8 cellular contexts compared by ENCODE assay signal in genomic region chr15:82805994-82806406, GRCh38. TPM values are rescaled to one million over a fixed set of nuclear protein-coding genes. Genes with fewer than 3 reads are reported as not detected.
DNase-seq lines count a peak whose midpoint lies in the region; ATAC-seq and TF ChIP-seq lines count a peak whose summit lies in the region.

A gene with protein sequence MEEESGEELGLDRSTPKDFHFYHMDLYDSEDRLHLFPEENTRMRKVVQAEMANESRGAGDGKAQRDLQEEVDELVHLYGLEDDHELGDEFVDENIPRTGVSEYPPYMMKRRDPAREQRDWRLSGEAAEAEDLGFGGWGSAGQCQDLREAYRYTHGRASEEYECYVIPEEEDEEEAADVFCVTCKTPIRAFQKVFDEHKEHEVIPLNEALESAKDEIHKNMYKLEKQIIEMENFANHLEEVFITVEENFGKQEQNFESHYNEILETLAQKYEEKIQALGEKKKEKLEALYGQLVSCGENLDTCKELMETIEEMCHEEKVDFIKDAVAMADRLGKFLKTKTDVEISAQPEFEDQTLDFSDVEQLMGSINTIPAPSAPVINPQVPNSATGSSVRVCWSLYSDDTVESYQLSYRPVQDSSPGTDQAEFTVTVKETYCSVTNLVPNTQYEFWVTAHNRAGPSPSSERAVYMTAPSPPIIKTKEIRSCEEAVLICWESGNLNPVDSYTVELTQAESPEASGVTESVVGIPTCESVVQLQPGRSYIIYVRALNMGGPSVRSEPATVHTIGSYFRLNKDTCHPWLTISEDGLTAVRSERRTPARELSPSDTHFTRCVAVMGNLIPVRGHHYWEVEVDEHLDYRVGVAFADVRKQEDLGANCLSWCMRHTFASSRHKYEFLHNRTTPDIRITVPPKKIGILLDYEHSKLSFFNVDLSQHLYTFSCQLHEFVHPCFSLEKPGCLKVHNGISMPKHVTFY (minus strand): TSS chr15:82806069. CDS start chr15:82787390, 18,679 bp downstream.

- intact Hi-C loops in cardiac septum (cut with DNase I): loop anchor here (5.0 kb wide), 1 partner anchor 261 kb away; the partner anchor contains the start of gene BTBD1

- ATAC-seq in GM21528 (IDR thresholded peaks at IDR 0.05; ENCODE audit: low FRiP score, unreplicated experiment) (peak; percentile 54), HG03565 (IDR thresholded peaks at IDR 0.05; ENCODE audit: unreplicated experiment) (peak; percentile 44)
- no peak for ATAC-seq in natural killer cell treated with Interleukin-12 subunit alpha and Interleukin-12 subunit beta and Interleukin-15 and Interleukin-18, amount 100 ng/mL, for 72 hours

- no peak within 1 kb of the TSS for H3K27ac Mint-ChIP-seq in natural killer cell treated with Interleukin-12 subunit alpha and Interleukin-12 subunit beta and Interleukin-15 and Interleukin-18, amount 100 ng/mL, for 72 hours

- 0 out of 2 replicates have a peak, but pooled peaks have one; percentile 10 for TF ChIP-seq CTCF in GM12874 (IDR thresholded peaks at IDR 0.05; ENCODE audit: insufficient read depth, low read depth, low read length)

- H3K9me3 Mint-ChIP-seq in natural killer cell treated with Interleukin-12 subunit alpha and Interleukin-12 subunit beta and Interleukin-15 and Interleukin-18, amount 100 ng/mL, for 72 hours: no peaks in the 10 kb centered on the region

- peaks cover 7 to 10% of the 10 kb centered on the region in 2 donors for H3K27me3 Mint-ChIP-seq in natural killer cell treated with Interleukin-12 subunit alpha and Interleukin-12 subunit beta and Interleukin-15 and Interleukin-18, amount 100 ng/mL, for 72 hours

- no peaks in the 10 kb centered on the region for H3K36me3 Mint-ChIP-seq in natural killer cell treated with Interleukin-12 subunit alpha and Interleukin-12 subunit beta and Interleukin-15 and Interleukin-18, amount 100 ng/mL, for 72 hours

- H3K4me1 Mint-ChIP-seq in natural killer cell treated with Interleukin-12 subunit alpha and Interleukin-12 subunit beta and Interleukin-15 and Interleukin-18, amount 100 ng/mL, for 72 hours (ENCODE audit: low read depth in 2 of 2): peaks cover 15 to 19% of the 10 kb centered on the region in 2 donors

- peak; percentile 77 for DNase-seq in cardiac septum (ENCODE audit: low spot score)
- DNase-seq in natural killer cell treated with Interleukin-12 subunit alpha and Interleukin-12 subunit beta and Interleukin-15 and Interleukin-18, amount 100 ng/mL, for 72 hours (ENCODE audit: low spot score): no peak
- DNase-seq in HT-29 (ENCODE audit: low spot score): no peak
- DNase-seq in NCI-H1694 (lab: John Stamatoyannopoulos, UW): no peak
- DNase-seq in central memory CD4-positive, alpha-beta T cell: no peak

- no peak within 1 kb of the TSS for H3K4me3 Mint-ChIP-seq in natural killer cell treated with Interleukin-12 subunit alpha and Interleukin-12 subunit beta and Interleukin-15 and Interleukin-18, amount 100 ng/mL, for 72 hours

RNA-seq across cellular contexts. Expression of the gene that starts here (rescaled TPM):
- total RNA-seq in cardiac septum: 48.7 TPM
- total RNA-seq in natural killer cell treated with Interleukin-12 subunit alpha and Interleukin-12 subunit beta and Interleukin-15 and Interleukin-18, amount 100 ng/mL, for 72 hours: not detected
- total RNA-seq in HT-29 (2014; rRNA removed; shearing (Covaris generic)): not detected in 2 replicates

Comparison
In these comparisons a context has a peak if more than half of its experiments do, and no peak if none do; other contexts are left out.
1. RNA of the gene that starts here (total RNA-seq): 48.7 TPM in cardiac septum (single experiment); not detected in natural killer cell treated with Interleukin-12 subunit alpha and Interleukin-12 subunit beta and Interleukin-15 and Interleukin-18, amount 100 ng/mL, for 72 hours and not detected in HT-29; every median in the first group is over 10 times any median in the second.
2. ATAC-seq: peak in GM21528 (single experiment) and HG03565 (single experiment); none in natural killer cell treated with Interleukin-12 subunit alpha and Interleukin-12 subunit beta and Interleukin-15 and Interleukin-18, amount 100 ng/mL, for 72 hours (0 of 2).